ENCODE assay signal across 10 cellular contexts in the genomic region with DNA sequence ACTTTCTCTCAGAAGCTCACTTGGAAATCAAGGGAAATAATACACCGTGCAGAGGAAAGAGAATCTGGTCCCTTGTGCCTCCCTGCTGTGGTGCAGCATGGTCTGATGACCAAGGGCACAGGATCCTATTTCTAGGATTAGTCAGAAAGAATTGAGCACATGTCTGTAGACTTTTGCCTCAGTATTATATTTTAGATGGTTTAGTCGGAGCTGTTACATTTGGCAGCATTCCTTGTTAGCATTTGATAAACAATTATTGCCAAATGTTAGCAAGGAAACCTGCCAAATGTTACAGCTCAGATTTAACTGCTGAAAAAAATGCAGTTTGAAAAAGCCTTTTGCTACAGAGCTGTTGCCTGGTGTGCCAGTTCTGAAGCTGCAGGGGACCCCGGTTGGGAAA.
A peak's percentile ranks its signal among the peaks of the same experiment; 100 is the strongest.
DNase-seq lines count a peak whose midpoint lies in the region; ATAC-seq and TF ChIP-seq lines count a peak whose summit lies in the region.
"Had no signal": no experiment of that assay in that cellular context is flagged by ENCODE, and none has a peak within 500 bp of the region (broad histone marks: within the 10 kb centered on the region; RNA-seq: fewer than 3 reads in every experiment).

No MANE protein-coding gene starts in this region.

- ATAC-seq in right cardiac atrium (peak; percentile 34 to 70), Right ventricle myocardium inferior (no peak), Panc1 (peak; percentile 66), HG03354 (IDR thresholded peaks at IDR 0.05; ENCODE audit: poor library complexity, severe bottlenecking, unreplicated experiment) (no peak)

- H3K36me3 ChIP-seq in Panc1 (ENCODE audit: control insufficient read depth, insufficient read depth, low read length) (no peaks in the 10 kb centered on the region), endodermal cell (ENCODE audit: control insufficient read depth, insufficient read depth, low read length) (no peaks in the 10 kb centered on the region)
- H3K36me3 ChIP-seq: BLaER1, Peyer's patch had no signal

- TF ChIP-seq CTCF in Panc1 (IDR thresholded peaks at IDR 0.05): no peak
- no peak for TF ChIP-seq CTCF in endodermal cell (conservative IDR thresholded peaks at IDR 0.05)

- H3K27me3 ChIP-seq in right cardiac atrium (ENCODE audit: control insufficient read depth, insufficient read depth): no peaks in the 10 kb centered on the region
- H3K27me3 ChIP-seq in Panc1 (ENCODE audit: control insufficient read depth, insufficient read depth, low read length): no peaks in the 10 kb centered on the region
- H3K27me3 ChIP-seq in endodermal cell (ENCODE audit: control insufficient read depth, insufficient read depth, low read length, poor library complexity, severe bottlenecking): no peaks in the 10 kb centered on the region
- H3K27me3 ChIP-seq: BLaER1, Peyer's patch had no signal

- H3K4me1 Mint-ChIP-seq in endodermal cell: no peaks in the 10 kb centered on the region

- no peak overlapping the region for H3K27ac Mint-ChIP-seq in endodermal cell

- H3K9ac ChIP-seq in endodermal cell (ENCODE audit: extremely low read depth, low read length, poor library complexity, severe bottlenecking): no peak overlapping the region
- H3K9ac ChIP-seq: BLaER1 had no signal

- in situ Hi-C loops in Panc1 (cut with HindIII; ENCODE audit: low pct_unique_long_range_greater_than_20kb, low sequenced_read_pairs): no loop called here

- intact Hi-C loops in right cardiac atrium (cut with DNase I) (no loop called here), Right ventricle myocardium inferior (cut with DNase I) (no loop called here), Panc1 (cut with micrococcal nuclease; ENCODE audit: unreplicated experiment) (no loop called here)

- no peaks in the 10 kb centered on the region for H3K36me3 Mint-ChIP-seq in endodermal cell (ENCODE audit: low read depth)

- no peak overlapping the region for H3K4me3 Mint-ChIP-seq in endodermal cell

- H3K4me3 ChIP-seq in right cardiac atrium (ENCODE audit: low read length) (no peak overlapping the region), Panc1 (ENCODE audit: low read depth in 2 of 2, low read length in 2 of 2) (no peak overlapping the region), endodermal cell (ENCODE audit: low read length) (no peak overlapping the region)
- H3K4me3 ChIP-seq: BLaER1, Peyer's patch had no signal

- CTCF ChIA-PET in Panc1 (lab: Charles Lee): interaction anchor here (0.6 kb wide), 1 partner anchor 364 kb away, joined by 4 read pairs; no protein-coding TSS in a partner anchor

- no peaks in the 10 kb centered on the region for H3K27me3 Mint-ChIP-seq in endodermal cell (ENCODE audit: insufficient read depth)

- no peak overlapping the region for H3K27ac ChIP-seq in right cardiac atrium (ENCODE audit: low read length)
- peak overlapping the region; percentile 57; the same call in 1 of the 2 replicates for H3K27ac ChIP-seq in Panc1 (ENCODE audit: low read length)
- H3K27ac ChIP-seq in endodermal cell (ENCODE audit: low read depth, low read length): no peak overlapping the region
- H3K27ac ChIP-seq: BLaER1, Peyer's patch had no signal

- no TSS peak for BruUV-seq in Panc1 (replicated peaks; lab: Mats Ljungman, UMichigan)

- H3K4me1 ChIP-seq in right cardiac atrium (ENCODE audit: control insufficient read depth, insufficient read depth, low read length) (no peaks in the 10 kb centered on the region), Panc1 (ENCODE audit: control insufficient read depth, insufficient read depth, low read length) (peaks cover 4% of the 10 kb centered on the region), endodermal cell (ENCODE audit: control insufficient read depth, insufficient read depth, low read length) (no peaks in the 10 kb centered on the region)
- H3K4me1 ChIP-seq: BLaER1, Peyer's patch had no signal

- peaks cover 15% of the 10 kb centered on the region for H3K9me3 Mint-ChIP-seq in endodermal cell

- POLR2A ChIA-PET in Panc1 (lab: Charles Lee): no interaction called here

- peaks cover 1% of the 10 kb centered on the region for H3K9me3 ChIP-seq in right cardiac atrium (ENCODE audit: control insufficient read depth, low read length)
- peaks cover 9% of the 10 kb centered on the region; the same call in 1 of the 2 replicates for H3K9me3 ChIP-seq in Panc1 (ENCODE audit: control insufficient read depth, insufficient read depth, low read depth, low read length)
- H3K9me3 ChIP-seq in endodermal cell (ENCODE audit: control insufficient read depth, low read length): peaks cover 15% of the 10 kb centered on the region

- DNase-seq in right cardiac atrium: no peak
- DNase-seq in Right ventricle myocardium inferior (ENCODE audit: missing footprints): no peak
- no peak for DNase-seq in Panc1 (ENCODE audit: low read depth, low spot score)
- peak; percentile 86 for DNase-seq in fibroblast of the conjunctiva (ENCODE audit: low read depth)
- no peak for DNase-seq in COLO668 (lab: John Stamatoyannopoulos, UW; ENCODE audit: unreplicated experiment)
- no peak for DNase-seq in SW 1271 (lab: John Stamatoyannopoulos, UW)
- no peak for DNase-seq in endodermal cell
- DNase-seq: Peyer's patch had no signal

- 27% methylated on average over 3 of the region's 3 CpGs for WGBS in right cardiac atrium
- 91 to 93% methylated on average over 3 of the region's 3 CpGs for WGBS in endodermal cell (ENCODE audit: insufficient coverage in 1 of 2, insufficient read length in 1 of 2), 2 experiments

Comparison
In these comparisons a context has a peak if more than half of its experiments do, and no peak if none do; other contexts are left out.
1. ATAC-seq: peak in right cardiac atrium (2 of 2) and Panc1 (single experiment); none in Right ventricle myocardium inferior (single experiment) and HG03354 (single experiment).